In genomic region chr21:10466200-10466599, GRCh38 we compare ENCODE assay signal across 20 cellular contexts. TPM values are rescaled to one million over a fixed set of nuclear protein-coding genes. Genes with fewer than 3 reads are reported as not detected.
DNase-seq lines count a peak whose midpoint lies in the region; ATAC-seq, FAIRE-seq and TF ChIP-seq lines count a peak whose summit lies in the region.
"Had no signal": no experiment of that assay in that cellular context is flagged by ENCODE, and none has a peak within 500 bp of the region (broad histone marks: within the 10 kb centered on the region; RNA-seq: fewer than 3 reads in every experiment).

No MANE protein-coding gene starts in this region.

- POLR2A ChIA-PET in K562 (lab: Yijun Ruan, JAX): no interaction called here

- no TSS peak for BruUV-seq in K562 (replicated peaks; lab: Mats Ljungman, UMichigan)

- TF ChIP-seq CTCF in K562 (IDR thresholded peaks at IDR 0.05 in 2 of 3, conservative IDR thresholded peaks at IDR 0.05 in 1 of 3; ENCODE audit: insufficient read depth in 2 of 3, low read depth in 1 of 3, low read length in 3 of 3): no peak
- no peak for TF ChIP-seq CTCF in pancreas (IDR thresholded peaks at IDR 0.05)
- no peak for TF ChIP-seq CTCF in tibial artery (IDR thresholded peaks at IDR 0.05)
- no peak for TF ChIP-seq CTCF in prostate gland (IDR thresholded peaks at IDR 0.05)

- TF ChIP-seq POLR2A in K562 (conservative IDR thresholded peaks at IDR 0.05) (no peak), prostate gland (IDR thresholded peaks at IDR 0.05) (no peak)

- no peaks in the 10 kb centered on the region for H3K36me3 ChIP-seq in Karpas-422 (ENCODE audit: insufficient read depth, low read length)
- H3K36me3 ChIP-seq in K562 (ENCODE audit: control insufficient read depth, insufficient read depth, low read length): peaks cover 6% of the 10 kb centered on the region; the same call in 1 of the 3 replicates
- no peaks in the 10 kb centered on the region for H3K36me3 ChIP-seq in pancreas
- no peaks in the 10 kb centered on the region for H3K36me3 ChIP-seq in tibial artery
- H3K36me3 ChIP-seq in prostate gland: no peaks in the 10 kb centered on the region
- H3K36me3 ChIP-seq: BE2C, HAP-1 had no signal

- H3K4me1 ChIP-seq in Karpas-422 (ENCODE audit: low read length) (no peaks in the 10 kb centered on the region), K562 (replicated peaks in 1 of 2; ENCODE audit: control insufficient read depth in 2 of 2, insufficient read depth in 2 of 2, low read length in 2 of 2) (no peaks in the 10 kb centered on the region), pancreas (no peaks in the 10 kb centered on the region), tibial artery (no peaks in the 10 kb centered on the region), prostate gland (replicated peaks) (no peaks in the 10 kb centered on the region)
- H3K4me1 ChIP-seq: BE2C, Caco-2, HAP-1 had no signal

- no peaks in the 10 kb centered on the region for H3K9me2 ChIP-seq in Karpas-422 (replicated peaks; ENCODE audit: insufficient read depth, low read length)

- DNase-seq in CD1c-positive myeloid dendritic cell (ENCODE audit: extremely low spot score) (peak; percentile 1), Karpas-422 (peak; percentile 44), K562 (ENCODE audit: extremely low read depth in 1 of 4, low spot score in 3 of 4) (peak in 1 of 4 experiments; percentile 4), pancreas (no peak), tibial artery (no peak), prostate gland (ENCODE audit: low spot score) (no peak), left lobe of liver (ENCODE audit: low spot score) (no peak), NCI-H146 (lab: John Stamatoyannopoulos, UW) (no peak)
- DNase-seq: ACHN, BE2C, C1 segment of cervical spinal cord, Caco-2, GDM1, GM23248 had no signal

- FAIRE-seq in K562 (lab: Jason Lieb, UNC) (no peak), pancreas (lab: Jason Lieb, UNC) (peak; percentile 61)
- FAIRE-seq: D721Med, GM12892, GM18507, HTR-8/SVneo had no signal

- TF ChIP-seq EP300 in K562 (IDR thresholded peaks at IDR 0.05; ENCODE audit: low read length): no peak

- ATAC-seq in K562: no peak
- no peak for ATAC-seq in pancreas
- no peak for ATAC-seq in left lobe of liver

- CTCF ChIA-PET in K562 (lab: Yijun Ruan, JAX; ENCODE audit: low intra/inter-chr PET ratio): no interaction called here

- H3K27ac ChIP-seq in Karpas-422 (ENCODE audit: low read length) (no peak overlapping the region), K562 (ENCODE audit: extremely low read depth, low read depth, low read length) (no peak overlapping the region), pancreas (no peak overlapping the region), tibial artery (no peak overlapping the region), prostate gland (no peak overlapping the region)
- H3K27ac ChIP-seq: GM23248 had no signal

- no peak overlapping the region for H3K9ac ChIP-seq in Karpas-422 (ENCODE audit: low read length)
- H3K9ac ChIP-seq in K562 (ENCODE audit: insufficient read depth in 1 of 2, low read depth in 2 of 2, low read length in 2 of 2): no peak overlapping the region
- H3K9ac ChIP-seq: GM23248 had no signal

- H3K9me1 ChIP-seq in K562 (ENCODE audit: control insufficient read depth, insufficient read depth, low read length): no peaks in the 10 kb centered on the region

- H2AFZ ChIP-seq in Karpas-422 (ENCODE audit: low read length) (no peak overlapping the region), K562 (ENCODE audit: low read depth, low read length) (no peak overlapping the region)
- H2AFZ ChIP-seq: GM23248 had no signal

- no peaks in the 10 kb centered on the region for H3K79me2 ChIP-seq in Karpas-422 (ENCODE audit: low read length)
- H3K79me2 ChIP-seq in K562 (ENCODE audit: control insufficient read depth, insufficient read depth, low read length): no peaks in the 10 kb centered on the region

- in situ Hi-C loops in K562 (cut with MboI): no loop called here

- intact Hi-C loops in K562 (cut with micrococcal nuclease): no loop called here
- intact Hi-C loops in pancreas (cut with DNase I): no loop called here
- intact Hi-C loops in tibial artery (cut with DNase I; ENCODE audit: low total_unique reads): no loop called here
- intact Hi-C loops in prostate gland (cut with DNase I): no loop called here

- H4K20me1 ChIP-seq in Karpas-422 (ENCODE audit: insufficient read depth, low read depth, low read length) (no peaks in the 10 kb centered on the region), K562 (replicated peaks; ENCODE audit: control insufficient read depth, insufficient read depth, low read length) (no peaks in the 10 kb centered on the region)

- 6% methylated on average over 2 of the region's 2 CpGs for WGBS in K562 (ENCODE audit: insufficient coverage, low coverage, missing lambda C conversion rate)
- 16 to 17% methylated on average over 2 of the region's 2 CpGs for WGBS in pancreas, 2 donors
- WGBS in prostate gland: 25% methylated on average over 2 of the region's 2 CpGs

- no peaks in the 10 kb centered on the region for H3K27me3 ChIP-seq in Karpas-422 (ENCODE audit: low read length)
- no peaks in the 10 kb centered on the region for H3K27me3 ChIP-seq in K562 (ENCODE audit: control insufficient read depth in 2 of 2, insufficient read depth in 2 of 2, low read length in 2 of 2)
- no peaks in the 10 kb centered on the region for H3K27me3 ChIP-seq in pancreas
- no peaks in the 10 kb centered on the region for H3K27me3 ChIP-seq in tibial artery
- no peaks in the 10 kb centered on the region for H3K27me3 ChIP-seq in prostate gland (replicated peaks; ENCODE audit: insufficient read depth)
- H3K27me3 ChIP-seq: BE2C had no signal

- H3K4me3 ChIP-seq in Karpas-422 (ENCODE audit: low read length) (no peak overlapping the region), K562 (no peak overlapping the region), pancreas (no peak overlapping the region), tibial artery (no peak overlapping the region), prostate gland (no peak overlapping the region)
- H3K4me3 ChIP-seq: GM23248, HAP-1 had no signal

- no peak for TF ChIP-seq RAD21 in K562 (CRISPR knock-in tag; conservative IDR thresholded peaks at IDR 0.05 in 1 of 2, IDR thresholded peaks at IDR 0.05 in 1 of 2)

- peaks cover 50% of the 10 kb centered on the region for H3K9me3 ChIP-seq in Karpas-422 (ENCODE audit: low read length)
- H3K9me3 ChIP-seq in K562 (replicated peaks; ENCODE audit: control insufficient read depth, insufficient read depth, low read depth, low read length): no peaks in the 10 kb centered on the region
- H3K9me3 ChIP-seq in pancreas: no peaks in the 10 kb centered on the region
- peaks cover 0 to 7% (median 0%) of the 10 kb centered on the region in 3 donors for H3K9me3 ChIP-seq in tibial artery
- no peaks in the 10 kb centered on the region for H3K9me3 ChIP-seq in prostate gland
- H3K9me3 ChIP-seq: Caco-2 had no signal

- H3K4me2 ChIP-seq in Karpas-422 (ENCODE audit: low read depth, low read length, poor library complexity, severe bottlenecking) (no peak overlapping the region), K562 (ENCODE audit: insufficient read depth, low read length) (no peak overlapping the region)

TF ChIP-seq in K562, 482 proteins besides CTCF, POLR2A, EP300 and RAD21:
- TF ChIP-seq C11orf30 (IDR thresholded peaks at IDR 0.05; ENCODE audit: low read depth): 0 out of 2 replicates have a peak, but pooled peaks have one; percentile 23
- no peak for TF ChIP-seq PKNOX1 (IDR thresholded peaks at IDR 0.05)

RNA-seq across cellular contexts. Expression of gene TPTE, which starts 55.2 kb away (rescaled TPM):
- total RNA-seq in Karpas-422 (2014; rRNA removed; shearing (Covaris generic); ENCODE audit: low replicate concordance): not detected in 2 replicates
- total RNA-seq in K562 (2011; cell fraction: chromatin; rRNA removed; ENCODE audit: low replicate concordance): 3.6 and 11.2 TPM in 2 replicates
- total RNA-seq in K562 (2011; cell fraction: nucleolus; rRNA removed): 2.2 and 2.5 TPM in 2 replicates
- 4.6 and 6.9 TPM in 2 replicates for total RNA-seq in K562 (2011; cell fraction: nucleoplasm; rRNA removed)
- total RNA-seq in K562 (2014; rRNA removed) (0.68 and 1.9 TPM in 2 replicates), K562 (2014; rRNA removed; fragmentation: Illumina TruSeq; extraction: Trizol) (2.6 TPM in 2 replicates), K562 (2015; rRNA removed; fragmentation: Illumina TruSeq; extraction: Trizol) (3.5 and 4.4 TPM in 2 replicates), K562 (2021) (0.95 and 1.4 TPM in 2 replicates), pancreas (not detected), prostate gland (10 to 100 TPM in 1 of 2 donors, not detected in 1; 17.2 TPM), left lobe of liver (not detected)
- polyA plus RNA-seq in K562 (2011; rRNA removed) (2.6 and 4.4 TPM in 2 replicates), K562 (2014; fragmentation: Illumina TruSeq; extraction: Trizol) (2.2 and 3.4 TPM in 2 replicates), K562 (2014; fragmentation: Nextera tagmentation; extraction: Ambion mirVana) (1 to 10 TPM in 1 of 2 experiments, under 1 TPM in 1; 0.59 to 1.4 TPM), K562 (2014; rRNA removed) (2.4 and 4.1 TPM in 2 replicates), pancreas (under 1 TPM in 1 of 2 donors, not detected in 1; 0.12 TPM)
- polyA plus RNA-seq in K562 (2011; cell fraction: cytosol; rRNA removed): 0.25 and 1.7 TPM in 2 replicates
- 3.1 and 7.9 TPM in 2 replicates for polyA plus RNA-seq in K562 (2011; cell fraction: nucleus; rRNA removed)
- 1.3 and 2.9 TPM in 2 replicates for polyA plus RNA-seq in K562 (2012)
- 1.1 and 4.0 TPM in 2 replicates for polyA minus RNA-seq in K562 (2011; rRNA and poly(A)+ RNA removed)
- polyA minus RNA-seq in K562 (2011; cell fraction: cytosol; rRNA and poly(A)+ RNA removed): 1.3 TPM in 1 of 2 replicates, not detected in the other
- 2.7 and 9.6 TPM in 2 replicates for polyA minus RNA-seq in K562 (2011; cell fraction: nucleus; rRNA and poly(A)+ RNA removed)
- total RNA-seq: Caco-2; CD4-positive, alpha-beta T cell; GM23248 had no signal
- polyA plus RNA-seq: GM23248 had no signal

Comparison
In these comparisons a context has a peak if more than half of its experiments do, and no peak if none do; other contexts are left out.
1. DNase-seq: peak in CD1c-positive myeloid dendritic cell (single experiment) and Karpas-422 (single experiment); none in pancreas (0 of 6), tibial artery (0 of 2), prostate gland (single experiment), left lobe of liver (single experiment) and NCI-H146 (single experiment).